In the genomic region with DNA sequence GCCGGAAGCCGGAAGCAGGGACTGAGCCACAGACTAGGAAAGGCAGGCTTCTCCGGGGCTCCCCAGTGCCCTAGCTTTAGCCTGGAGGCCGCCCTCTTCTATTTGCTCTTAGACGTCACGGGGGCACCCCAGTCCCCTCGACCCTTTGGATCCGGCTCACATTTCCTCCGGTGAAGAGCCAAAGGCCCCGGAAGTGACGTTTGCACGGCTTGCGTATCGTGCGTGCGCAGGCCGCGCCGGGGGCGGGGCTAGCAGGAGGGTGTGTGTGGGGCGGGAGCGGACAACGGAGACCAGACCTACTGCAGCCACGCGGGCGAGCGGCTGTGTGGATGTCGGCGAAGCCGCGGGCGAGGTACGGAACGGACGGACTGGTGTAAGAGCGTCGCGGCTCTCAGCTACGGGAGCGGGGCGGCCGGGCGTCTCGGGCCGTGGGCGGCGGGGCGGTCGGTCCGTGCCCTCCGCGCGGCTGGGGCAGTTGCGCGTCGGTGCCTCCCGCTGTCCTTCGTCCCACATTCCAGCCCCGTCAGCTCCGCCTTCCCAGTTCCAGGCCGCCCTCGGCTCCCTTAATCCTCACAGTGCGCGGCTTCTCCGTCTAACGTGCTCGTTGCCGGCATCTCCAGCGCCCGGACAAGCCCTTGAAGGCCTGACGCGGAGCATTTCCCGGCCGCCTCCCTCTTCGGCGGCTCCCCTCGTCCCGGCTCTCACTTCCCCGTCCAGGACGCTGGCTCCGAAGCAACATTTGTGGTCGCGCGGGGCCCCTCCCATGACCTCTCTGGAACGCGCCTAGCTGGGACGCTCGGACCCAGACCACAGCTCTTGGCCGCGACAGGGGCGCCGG, we compare ENCODE assay signal across 8 cellular contexts. TPM values are rescaled to one million over a fixed set of nuclear protein-coding genes. Genes with fewer than 3 reads are reported as not detected.
DNase-seq lines count a peak whose midpoint lies in the region; ATAC-seq, FAIRE-seq and TF ChIP-seq lines count a peak whose summit lies in the region.

No MANE protein-coding gene starts in this region.

- no peaks in the 10 kb centered on the region for H3K9me3 ChIP-seq in heart left ventricle

- peak overlapping the region; percentile 57 for H3K27ac ChIP-seq in adipose tissue (ENCODE audit: low read depth, low read length)
- H3K27ac ChIP-seq in heart left ventricle, result peak overlapping the region; percentile 90 to 100 (median 98)

- H3K4me1 Mint-ChIP-seq in type B pancreatic cell (ENCODE audit: unreplicated experiment), result peaks cover 15% of the 10 kb centered on the region

- H3K27me3 Mint-ChIP-seq in type B pancreatic cell, result no peaks in the 10 kb centered on the region

- no peaks in the 10 kb centered on the region for H3K9me3 Mint-ChIP-seq in type B pancreatic cell

- peak overlapping the region; percentile 53 to 98 (median 78) for H3K4me3 ChIP-seq in heart left ventricle

- DNase-seq in GM12891 (ENCODE audit: insufficient read length, low spot score) (peak; percentile 97), NCI-H1417 treated with DMSO at 0.1 percent for 48 hours (lab: John Stamatoyannopoulos, UW) (peak; percentile 75), SW 1271 (lab: John Stamatoyannopoulos, UW) (peak; percentile 89 to 93), heart left ventricle (peak; percentile 97 to 99 (median 98)), pons (ENCODE audit: low spot score) (peak; percentile 99), type B pancreatic cell (ENCODE audit: extremely low spot score, unreplicated experiment) (peak; percentile 99)

- peak overlapping the region; percentile 98 for H3K27ac Mint-ChIP-seq in type B pancreatic cell

- intact Hi-C loops in heart left ventricle (cut with DNase I), result loop anchor here in 5 of 10 donors (1.0 to 10.0 kb wide), 5 partner anchors 26 to 340 kb away; partner anchors contain the start of genes KCTD7 (in 4 of the 5), RABGEF1 (in 1 of the 5), SBDS (in 1 of the 5) and TYW1 (in 1 of the 5)

- FAIRE-seq in GM12891 (lab: Jason Lieb, UNC), result peak; percentile 98

- TF ChIP-seq POLR2A in GM12891 (IDR thresholded peaks at IDR 0.05; ENCODE audit: low read depth, low read length), result peak; percentile 97
- peak; percentile 69 to 97 for TF ChIP-seq POLR2A in heart left ventricle (IDR thresholded peaks at IDR 0.05)

- no peaks in the 10 kb centered on the region for H3K27me3 ChIP-seq in heart left ventricle

- peak; percentile 94 for ATAC-seq in HG02798 (IDR thresholded peaks at IDR 0.05; ENCODE audit: poor library complexity, unreplicated experiment)
- ATAC-seq in heart left ventricle, result peak; percentile 98 to 99 (median 98)

- H3K4me3 Mint-ChIP-seq in type B pancreatic cell, result peak overlapping the region; percentile 97

- H3K4me1 ChIP-seq in heart left ventricle, result peaks cover 0 to 23% (median 11%) of the 10 kb centered on the region in 12 donors

- H3K36me3 ChIP-seq in heart left ventricle, result no peaks in the 10 kb centered on the region

- H3K36me3 Mint-ChIP-seq in type B pancreatic cell, result peaks cover 14% of the 10 kb centered on the region

- WGBS in adipose tissue, 3 donors, result 0% methylated on average over 79 to 92 of the region's 92 CpGs
- 0 to 1% (median 0%) methylated on average over 61 to 92 of the region's 92 CpGs for WGBS in heart left ventricle, 4 donors

- peak in 1 of 12 donors; percentile 1 for TF ChIP-seq CTCF in heart left ventricle (IDR thresholded peaks at IDR 0.05)
- no peak for TF ChIP-seq CTCF in type B pancreatic cell (conservative IDR thresholded peaks at IDR 0.05)

TF ChIP-seq in GM12891, 5 proteins besides CTCF, POLR2A, EP300 and RAD21:
- TF ChIP-seq SPI1 (IDR thresholded peaks at IDR 0.05; ENCODE audit: low read depth, low read length), result 0 out of 2 replicates have a peak, but pooled peaks have one; percentile 11
- TF ChIP-seq POU2F2 (IDR thresholded peaks at IDR 0.05; ENCODE audit: low read depth, low read length), result no peak
- no peak for TF ChIP-seq PAX5 (IDR thresholded peaks at IDR 0.05; ENCODE audit: insufficient read depth, low read length, severe bottlenecking)
- peak; percentile 94 for TF ChIP-seq TAF1 (IDR thresholded peaks at IDR 0.05; ENCODE audit: low read depth, low read length)
- TF ChIP-seq POLR2AphosphoS5 (IDR thresholded peaks at IDR 0.05; ENCODE audit: low read depth, low read length), result peak; percentile 94
TF ChIP-seq in GM12891: peak in this region for 3.

RNA-seq across cellular contexts. Expression of gene KCTD7, which starts 25.8 kb away (rescaled TPM):
- 3.5 TPM for polyA plus RNA-seq in GM12891 (2012; ENCODE audit: low read depth, missing spikeins)
- 1 to 10 TPM; 2.7 to 8.1 (median 4.3) TPM for polyA plus RNA-seq in adipose tissue
- total RNA-seq in heart left ventricle, result 10 to 100 TPM in 5 of 9 donors, 1 to 10 TPM in 4; 4.1 to 13.9 (median 11.0) TPM
- 10 to 100 TPM in 1 of 2 donors, 1 to 10 TPM in 1; 5.8 to 12.6 TPM for polyA plus RNA-seq in heart left ventricle
- 6.7 and 13.7 TPM in 2 replicates for total RNA-seq in type B pancreatic cell (ENCODE audit: low replicate concordance)

Comparison
In these comparisons a context has a peak if more than half of its experiments do, and no peak if none do; other contexts are left out.
1. Peak in every context shown above with its lines: DNase-seq, ATAC-seq, H3K4me3 ChIP-seq and H3K27ac ChIP-seq.